8 cellular contexts compared by ENCODE assay signal in genomic region chr9:135908334-135909204, GRCh38. TPM values are rescaled to one million over a fixed set of nuclear protein-coding genes. Genes with fewer than 3 reads are reported as not detected.
DNase-seq lines count a peak whose midpoint lies in the region; TF ChIP-seq lines count a peak whose summit lies in the region.

No MANE protein-coding gene starts in this region.

- WGBS in esophagus squamous epithelium, 2 donors: 45 to 81% methylated on average over 12 to 17 of the region's 33 CpGs

- no peak for TF ChIP-seq POLR2A in esophagus squamous epithelium (IDR thresholded peaks at IDR 0.05)

- H3K9me3 ChIP-seq in SJCRH30 (replicated peaks) (0 out of 2 replicates have a peak, but pooled peaks cover 2% of the 10 kb centered on the region), esophagus squamous epithelium (peaks cover 0 to 6% (median 0%) of the 10 kb centered on the region in 3 donors), parathyroid adenoma (ENCODE audit: control insufficient read depth, low read length) (no peaks in the 10 kb centered on the region)

- TF ChIP-seq CTCF in esophagus squamous epithelium (IDR thresholded peaks at IDR 0.05): no peak
- no peak for TF ChIP-seq CTCF in parathyroid adenoma (IDR thresholded peaks at IDR 0.05)

- peak overlapping the region; percentile 75 for H3K4me3 Mint-ChIP-seq in activated CD4-positive, alpha-beta T cell treated with anti-CD3 and anti-CD28 coated beads, Interleukin-2, amount 10 ng/mL, durations not matched to agents 24 days and 14 days

- no peak overlapping the region for H3K9ac ChIP-seq in parathyroid adenoma

- peak overlapping the region; percentile 96 for H3K4me2 ChIP-seq in parathyroid adenoma (ENCODE audit: low read length)

- peaks cover 38% of the 10 kb centered on the region for H3K36me3 ChIP-seq in SJCRH30
- peaks cover 0 to 32% (median 4%) of the 10 kb centered on the region in 3 donors for H3K36me3 ChIP-seq in esophagus squamous epithelium
- no peaks in the 10 kb centered on the region for H3K36me3 ChIP-seq in parathyroid adenoma (ENCODE audit: control insufficient read depth, insufficient read depth, low read length)

- H3K4me3 ChIP-seq in SJCRH30 (peak overlapping the region; percentile 80), esophagus squamous epithelium (peak overlapping the region; percentile 67 to 94 (median 86)), parathyroid adenoma (ENCODE audit: low read depth, low read length) (peak overlapping the region; percentile 69)

- intact Hi-C loops in activated CD4-positive, alpha-beta T cell treated with anti-CD3 and anti-CD28 coated beads, Interleukin-2, amount 10 ng/mL, durations not matched to agents 24 days and 14 days (cut with micrococcal nuclease): no loop called here
- intact Hi-C loops in esophagus squamous epithelium (cut with DNase I): no loop called here

- H2AFZ ChIP-seq in parathyroid adenoma: peak overlapping the region; percentile 85

- DNase-seq in activated CD4-positive, alpha-beta T cell treated with anti-CD3 and anti-CD28 coated beads, Interleukin-2, amount 10 ng/mL, durations not matched to agents 24 days and 14 days: no peak
- no peak for DNase-seq in activated CD4-positive, alpha-beta T cell treated with anti-CD3 and anti-CD28 coated beads for 1 hour
- DNase-seq in SJCRH30 (no peak), esophagus squamous epithelium (lab: John Stamatoyannopoulos, UW) (no peak), HT-29 (ENCODE audit: low spot score) (no peak), SHP77 treated with DMSO at 0.1 percent for 48 hours (lab: John Stamatoyannopoulos, UW) (no peak), epidermal melanocyte (ENCODE audit: insufficient read length, low spot score) (no peak)

- peaks cover 61% of the 10 kb centered on the region for H3K36me3 Mint-ChIP-seq in activated CD4-positive, alpha-beta T cell treated with anti-CD3 and anti-CD28 coated beads, Interleukin-2, amount 10 ng/mL, durations not matched to agents 24 days and 14 days (ENCODE audit: low read depth)

- peak overlapping the region; percentile 45; the same call in 1 of the 2 replicates for H3K27ac ChIP-seq in SJCRH30
- H3K27ac ChIP-seq in esophagus squamous epithelium: peak overlapping the region; percentile 79 to 93 (median 92)
- peak overlapping the region; percentile 12 for H3K27ac ChIP-seq in parathyroid adenoma

- H3K79me2 ChIP-seq in parathyroid adenoma: peaks cover 10% of the 10 kb centered on the region

- H3K4me1 Mint-ChIP-seq in activated CD4-positive, alpha-beta T cell treated with anti-CD3 and anti-CD28 coated beads, Interleukin-2, amount 10 ng/mL, durations not matched to agents 24 days and 14 days: peaks cover 35% of the 10 kb centered on the region

- H3K4me1 ChIP-seq in SJCRH30 (peaks cover 3% of the 10 kb centered on the region; the same call in 1 of the 2 replicates), esophagus squamous epithelium (peaks cover 27 to 54% (median 38%) of the 10 kb centered on the region in 3 donors), parathyroid adenoma (no peaks in the 10 kb centered on the region)

- peak overlapping the region; percentile 82 for H3K27ac Mint-ChIP-seq in activated CD4-positive, alpha-beta T cell treated with anti-CD3 and anti-CD28 coated beads, Interleukin-2, amount 10 ng/mL, durations not matched to agents 24 days and 14 days

- H3K9me3 Mint-ChIP-seq in activated CD4-positive, alpha-beta T cell treated with anti-CD3 and anti-CD28 coated beads, Interleukin-2, amount 10 ng/mL, durations not matched to agents 24 days and 14 days: peaks cover 12% of the 10 kb centered on the region

- no peaks in the 10 kb centered on the region for H3K27me3 ChIP-seq in SJCRH30
- H3K27me3 ChIP-seq in esophagus squamous epithelium: no peaks in the 10 kb centered on the region
- H3K27me3 ChIP-seq in parathyroid adenoma (ENCODE audit: control insufficient read depth, insufficient read depth, low read length): no peaks in the 10 kb centered on the region

- no peaks in the 10 kb centered on the region for H3K27me3 Mint-ChIP-seq in activated CD4-positive, alpha-beta T cell treated with anti-CD3 and anti-CD28 coated beads, Interleukin-2, amount 10 ng/mL, durations not matched to agents 24 days and 14 days

RNA-seq across cellular contexts. Expression of gene CAMSAP1, which starts 1.2 kb away (rescaled TPM):
- total RNA-seq in activated CD4-positive, alpha-beta T cell treated with anti-CD3 and anti-CD28 coated beads, Interleukin-2, amount 10 ng/mL, durations not matched to agents 24 days and 14 days: 45.2 and 49.9 TPM in 2 replicates
- total RNA-seq in SJCRH30 (2014; rRNA removed; shearing (Covaris generic)): 34.4 and 42.3 TPM in 2 replicates
- total RNA-seq in esophagus squamous epithelium: 10 to 100 TPM; 31.2 to 85.3 (median 51.6) TPM
- 28.5 and 29.7 TPM in 2 replicates for total RNA-seq in HT-29 (2014; rRNA removed; shearing (Covaris generic))

RNA-seq across cellular contexts. Expression of gene UBAC1, which starts 52.6 kb away (rescaled TPM):
- 43.2 and 47.7 TPM in 2 replicates for total RNA-seq in activated CD4-positive, alpha-beta T cell treated with anti-CD3 and anti-CD28 coated beads, Interleukin-2, amount 10 ng/mL, durations not matched to agents 24 days and 14 days
- total RNA-seq in SJCRH30 (2014; rRNA removed; shearing (Covaris generic)): 60.6 and 62.8 TPM in 2 replicates
- 10 to 100 TPM; 47.6 to 63.2 (median 54.3) TPM for total RNA-seq in esophagus squamous epithelium
- total RNA-seq in HT-29 (2014; rRNA removed; shearing (Covaris generic)): 53.0 and 60.4 TPM in 2 replicates

Comparison
In these comparisons a context has a peak if more than half of its experiments do, and no peak if none do; other contexts are left out.
1. H3K27ac ChIP-seq: peak in every context shown above with its lines; median percentile 92 in esophagus squamous epithelium; 45 in SJCRH30; 12 in parathyroid adenoma.